Comparison of ENCODE assay signal across 17 cellular contexts in genomic region chr6:158322400-158322723, GRCh38. TPM values are rescaled to one million over a fixed set of nuclear protein-coding genes. Genes with fewer than 3 reads are reported as not detected.
A peak's percentile ranks its signal among the peaks of the same experiment; 100 is the strongest.
DNase-seq lines count a peak whose midpoint lies in the region; ATAC-seq, FAIRE-seq and TF ChIP-seq lines count a peak whose summit lies in the region.
"Had no signal": no experiment of that assay in that cellular context is flagged by ENCODE, and none has a peak within 500 bp of the region (broad histone marks: within the 10 kb centered on the region; RNA-seq: fewer than 3 reads in every experiment).

No MANE protein-coding gene starts in this region.

- peaks cover 10% of the 10 kb centered on the region for H3K4me1 Mint-ChIP-seq in progenitor cell of endocrine pancreas (ENCODE audit: low read depth)

- H3K27ac ChIP-seq in OCI-LY3 (ENCODE audit: low read length) (no peak overlapping the region), GM12878 (ENCODE audit: control insufficient read depth, insufficient read depth) (peak overlapping the region; percentile 2; the same call in 1 of the 2 replicates)
- H3K27ac ChIP-seq: esophagus muscularis mucosa had no signal

- peak; percentile 21 for FAIRE-seq in GM19239 (lab: Jason Lieb, UNC)
- no peak for FAIRE-seq in GM12878 (lab: Jason Lieb, UNC)
- FAIRE-seq: pancreas had no signal

- no peaks in the 10 kb centered on the region for H3K36me3 ChIP-seq in OCI-LY3 (replicated peaks; ENCODE audit: low read depth, low read length)
- no peaks in the 10 kb centered on the region for H3K36me3 ChIP-seq in GM12878 (ENCODE audit: control insufficient read depth in 2 of 2, insufficient read depth in 2 of 2, low read length in 1 of 2)
- H3K36me3 ChIP-seq: esophagus muscularis mucosa, pancreas had no signal

- no peaks in the 10 kb centered on the region for H3K27me3 Mint-ChIP-seq in progenitor cell of endocrine pancreas
- H3K27me3 Mint-ChIP-seq: central memory CD8-positive, alpha-beta T cell had no signal

- peaks cover 27% of the 10 kb centered on the region for H4K20me1 ChIP-seq in OCI-LY3 (ENCODE audit: insufficient read depth, low read length)
- no peaks in the 10 kb centered on the region for H4K20me1 ChIP-seq in GM12878 (ENCODE audit: control insufficient read depth, insufficient read depth)

- H3K9ac ChIP-seq in OCI-LY3 (ENCODE audit: low read length) (no peak overlapping the region), GM12878 (ENCODE audit: control insufficient read depth, insufficient read depth, low read length) (no peak overlapping the region)

- peaks cover 16% of the 10 kb centered on the region for H3K36me3 Mint-ChIP-seq in progenitor cell of endocrine pancreas (ENCODE audit: insufficient read depth)

- intact Hi-C loops in GM12878 (cut with micrococcal nuclease; ENCODE audit: unreplicated experiment), result loop anchor here (2.0 kb wide), 1 partner anchor 154 kb away; no protein-coding TSS in a partner anchor

- DNase-seq in GM19239 (ENCODE audit: insufficient read length, low spot score) (no peak), GM12878 (ENCODE audit: low read depth, low spot score) (no peak), progenitor cell of endocrine pancreas (ENCODE audit: low spot score, unreplicated experiment) (no peak), NCI-H187 treated with DMSO at 0.1 percent for 48 hours (lab: John Stamatoyannopoulos, UW) (no peak)
- DNase-seq: activated effector memory CD4-positive, alpha-beta T cell treated with Interleukin-2 at 50 U/mL for 16 hours; AML-193; amygdala; NCI-H1436 treated with DMSO at 0.1 percent for 48 hours; NCI-H2227 treated with DMSO at 0.1 percent for 48 hours; pancreas; stimulated activated CD4-positive, alpha-beta T cell treated with anti-CD3 and anti-CD28 coated beads, Interleukin-2, amount 100 ng/mL, for 24 hours; substantia nigra had no signal

- TF ChIP-seq EP300 in GM12878 (IDR thresholded peaks at IDR 0.05; ENCODE audit: borderline replicate concordance in 1 of 2, control insufficient read depth in 1 of 2, low read depth in 2 of 2, low read length in 2 of 2), result no peak

- no peak for TF ChIP-seq POLR2A in GM12878 (IDR thresholded peaks at IDR 0.05; ENCODE audit: low read depth, low read length)

- peaks cover 53% of the 10 kb centered on the region for H3K4me1 ChIP-seq in OCI-LY3 (ENCODE audit: low read length)
- peaks cover 28% of the 10 kb centered on the region for H3K4me1 ChIP-seq in GM12878 (ENCODE audit: control insufficient read depth, insufficient read depth, low read length)

- SMC1A ChIA-PET in GM12878 (lab: Charles Lee; ENCODE audit: uncharacterized antibody, unreplicated experiment), result interaction anchor here (0.5 to 2.5 kb wide), 5 partner anchors 12 to 108 kb away, joined by 3 to 7 read pairs (median 5); no protein-coding TSS in a partner anchor

- ATAC-seq in GM12878 (no peak), GM21360 (IDR thresholded peaks at IDR 0.05; ENCODE audit: unreplicated experiment) (no peak), GM18907 (IDR thresholded peaks at IDR 0.05; ENCODE audit: unreplicated experiment) (no peak)

- H3K9me3 ChIP-seq in OCI-LY3 (ENCODE audit: insufficient read depth, low read length) (no peaks in the 10 kb centered on the region), GM12878 (replicated peaks; ENCODE audit: control insufficient read depth, insufficient read depth, low read length) (no peaks in the 10 kb centered on the region)
- H3K9me3 ChIP-seq: esophagus muscularis mucosa, pancreas had no signal

- RAD21 ChIA-PET in GM12878 (lab: Charles Lee; ENCODE audit: unreplicated experiment), result interaction anchor here (1.5 kb wide), 1 partner anchor 39 kb away, joined by 3 read pairs; no protein-coding TSS in a partner anchor

- no peak overlapping the region for H3K4me3 Mint-ChIP-seq in progenitor cell of endocrine pancreas (ENCODE audit: low read depth)
- H3K4me3 Mint-ChIP-seq: central memory CD8-positive, alpha-beta T cell had no signal

- H3K27me3 ChIP-seq in OCI-LY3 (ENCODE audit: low read depth, low read length), result peaks cover 33% of the 10 kb centered on the region
- H3K27me3 ChIP-seq in GM12878 (replicated peaks in 1 of 2; ENCODE audit: control insufficient read depth in 2 of 2, insufficient read depth in 2 of 2, low read length in 1 of 2), result no peaks in the 10 kb centered on the region
- H3K27me3 ChIP-seq: esophagus muscularis mucosa, pancreas had no signal

- POLR2A ChIA-PET in GM12878 (lab: Charles Lee), result no interaction called here

- CTCF ChIA-PET in GM12878 (lab: Yijun Ruan, JAX), result no interaction called here

- in situ Hi-C loops in GM12878 (cut with MboI), result no loop called here

- peak overlapping the region; percentile 14 for H3K27ac Mint-ChIP-seq in progenitor cell of endocrine pancreas

- H3K4me3 ChIP-seq in OCI-LY3 (ENCODE audit: low read length) (peak overlapping the region; percentile 53), GM12878 (no peak overlapping the region)
- H3K4me3 ChIP-seq: esophagus muscularis mucosa, pancreas had no signal

- TF ChIP-seq CTCF in OCI-LY3 (IDR thresholded peaks at IDR 0.05; ENCODE audit: low read depth, low read length) (no peak), GM12878 (IDR thresholded peaks at IDR 0.05 in 2 of 3, conservative IDR thresholded peaks at IDR 0.05 in 1 of 3; ENCODE audit: control insufficient read depth in 2 of 3, extremely low read depth in 1 of 3, insufficient read depth in 1 of 3, low read depth in 3 of 3, low read length in 3 of 3) (no peak), progenitor cell of endocrine pancreas (IDR thresholded peaks at IDR 0.05; ENCODE audit: unreplicated experiment) (no peak)

- no peak for TF ChIP-seq RAD21 in GM12878 (IDR thresholded peaks at IDR 0.05; ENCODE audit: insufficient read depth, low read depth, low read length)

- H3K4me2 ChIP-seq in OCI-LY3 (ENCODE audit: low read length) (peak overlapping the region; percentile 75), GM12878 (ENCODE audit: control insufficient read depth, insufficient read depth) (peak overlapping the region; percentile 43)

- H2AFZ ChIP-seq in OCI-LY3 (ENCODE audit: low read depth, low read length), result no peak overlapping the region
- H2AFZ ChIP-seq in GM12878 (ENCODE audit: control insufficient read depth, low read depth, low read length), result no peak overlapping the region

- peaks cover 6% of the 10 kb centered on the region for H3K9me3 Mint-ChIP-seq in progenitor cell of endocrine pancreas (ENCODE audit: low read depth)
- H3K9me3 Mint-ChIP-seq: central memory CD8-positive, alpha-beta T cell had no signal

- no TSS peak for BruUV-seq in GM12878 (replicated peaks; lab: Mats Ljungman, UMichigan)

- H3K79me2 ChIP-seq in OCI-LY3 (ENCODE audit: low read length) (peaks cover 19% of the 10 kb centered on the region), GM12878 (ENCODE audit: control insufficient read depth, insufficient read depth, low read length) (peaks cover 21% of the 10 kb centered on the region)

TF ChIP-seq in GM12878, 131 proteins besides CTCF, POLR2A, EP300 and RAD21:
- no peak for TF ChIP-seq NKRF (conservative IDR thresholded peaks at IDR 0.05)
- peak; percentile 31; the same call in 1 of the 2 replicates for TF ChIP-seq JUNB (IDR thresholded peaks at IDR 0.05)

RNA-seq across cellular contexts. Expression of gene TULP4, which starts 10.1 kb away (rescaled TPM):
- total RNA-seq in GM12878 (2013; cell fraction: nucleolus; rRNA removed), result 144 and 165 TPM in 2 replicates
- total RNA-seq in GM12878 (2014; rRNA removed), result 18.9 and 23.8 TPM in 2 replicates
- total RNA-seq in GM12878 (2014; rRNA removed; fragmentation: Illumina TruSeq; extraction: Trizol), result 31.1 and 31.8 TPM in 2 replicates
- 31.1 and 31.2 TPM in 2 replicates for total RNA-seq in GM12878 (2021)
- polyA plus RNA-seq in GM12878 (2011; ENCODE audit: low read depth), result 2.6 TPM
- 8.3 and 12.3 TPM in 2 replicates for polyA plus RNA-seq in GM12878 (2011; rRNA removed)
- polyA plus RNA-seq in GM12878 (2011; cell fraction: cytosol; rRNA removed), result 6.5 and 8.3 TPM in 2 replicates
- polyA plus RNA-seq in GM12878 (2011; cell fraction: nucleus; rRNA removed), result 12.1 and 20.3 TPM in 2 replicates
- polyA plus RNA-seq in GM12878 (2012), result 4.3 and 4.5 TPM in 2 replicates
- polyA plus RNA-seq in GM12878 (2014; fragmentation: Illumina TruSeq; extraction: Trizol), result 6.3 and 9.1 TPM in 2 replicates
- polyA plus RNA-seq in GM12878 (2014; fragmentation: Nextera tagmentation; extraction: Ambion mirVana), result 1 to 10 TPM in 1 of 2 experiments, under 1 TPM in 1; 0.73 to 2.4 TPM
- polyA plus RNA-seq in GM12878 (2014; rRNA removed), result 7.7 and 10.8 TPM in 2 replicates
- 10 to 100 TPM; 17.1 to 20.5 TPM for polyA plus RNA-seq in GM12878 (2016; fragmentation: Nextera tagmentation; extraction: Ambion mirVana)
- polyA minus RNA-seq in GM12878 (2011; rRNA and poly(A)+ RNA removed), result 65.6 and 66.9 TPM in 2 replicates
- 31.9 and 32.4 TPM in 2 replicates for polyA minus RNA-seq in GM12878 (2011; cell fraction: cytosol; rRNA and poly(A)+ RNA removed)
- polyA minus RNA-seq in GM12878 (2011; cell fraction: nucleus; rRNA and poly(A)+ RNA removed), result 29.4 and 57.8 TPM in 2 replicates
- 171 and 174 TPM in 2 replicates for total RNA-seq in progenitor cell of endocrine pancreas
